Comparison of ENCODE assay signal across 1 cellular context in the genomic region with DNA sequence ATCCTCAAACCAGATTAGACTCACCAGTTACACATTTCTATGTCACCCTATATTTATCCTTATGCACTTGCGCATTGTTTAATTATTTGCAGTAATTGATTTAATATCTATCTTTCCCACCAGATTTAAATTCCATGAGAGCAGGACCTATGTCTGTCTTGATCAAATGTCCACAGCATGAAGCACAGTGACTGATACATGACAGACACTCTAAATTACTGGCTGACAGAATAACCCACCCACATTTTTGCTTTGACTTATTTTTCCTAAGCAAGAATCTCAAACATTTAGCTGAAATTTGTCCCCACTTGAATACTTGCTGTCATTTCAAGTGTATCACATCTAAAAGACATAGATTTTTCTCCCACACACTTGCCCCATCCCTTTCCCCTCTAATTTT.
TF ChIP-seq lines count a peak whose summit lies in the region.

No MANE protein-coding gene starts in this region.

TF ChIP-seq in GM12878, 131 proteins besides CTCF, POLR2A, EP300 and RAD21:
- TF ChIP-seq MEF2B (IDR thresholded peaks at IDR 0.05; ENCODE audit: partially characterized antibody, poor library complexity, severe bottlenecking): no peak
